34 cellular contexts compared by ENCODE assay signal in genomic region chr10:110967009-110967630, GRCh38. TPM values are rescaled to one million over a fixed set of nuclear protein-coding genes. Genes with fewer than 3 reads are reported as not detected.
DNase-seq lines count a peak whose midpoint lies in the region; ATAC-seq and TF ChIP-seq lines count a peak whose summit lies in the region.
"Had no signal": no experiment of that assay in that cellular context is flagged by ENCODE, and none has a peak within 500 bp of the region (broad histone marks: within the 10 kb centered on the region; RNA-seq: fewer than 3 reads in every experiment).

No MANE protein-coding gene starts in this region.

- no peaks in the 10 kb centered on the region for H3K9me2 ChIP-seq in GM23248 (ENCODE audit: insufficient read depth)

- H3K4me1 ChIP-seq in GM23248 (ENCODE audit: insufficient read depth) (peaks cover 25% of the 10 kb centered on the region), OCI-LY3 (ENCODE audit: low read length) (peaks cover 41% of the 10 kb centered on the region), testis (peaks cover 5% of the 10 kb centered on the region), left lung (peaks cover 0 to 16% of the 10 kb centered on the region in 2 donors)

- no peak overlapping the region for H3K4me3 ChIP-seq in GM23248
- peak overlapping the region; percentile 28; the same call in 1 of the 2 replicates for H3K4me3 ChIP-seq in OCI-LY3 (ENCODE audit: low read length)
- no peak overlapping the region for H3K4me3 ChIP-seq in testis
- no peak overlapping the region for H3K4me3 ChIP-seq in left lung
- H3K4me3 ChIP-seq: heart right ventricle, lower lobe of right lung, Peyer's patch, psoas muscle had no signal

- H3K27ac ChIP-seq in GM23248: no peak overlapping the region
- peak overlapping the region; percentile 71 for H3K27ac ChIP-seq in OCI-LY3 (ENCODE audit: low read length)
- no peak overlapping the region for H3K27ac ChIP-seq in testis
- H3K27ac ChIP-seq in left lung: no peak overlapping the region
- H3K27ac ChIP-seq: heart right ventricle, KMS-11, lower lobe of right lung, Peyer's patch, psoas muscle had no signal

- ATAC-seq in GM18907 (IDR thresholded peaks at IDR 0.05; ENCODE audit: unreplicated experiment) (peak; percentile 36), naive B cell (ENCODE audit: low read depth in 2 of 2) (peak; percentile 58 to 68), HG03280 (IDR thresholded peaks at IDR 0.05; ENCODE audit: unreplicated experiment) (no peak), left lung (no peak)
- ATAC-seq: heart right ventricle, lower lobe of right lung, natural killer cell, psoas muscle, sciatic nerve, T-helper 17 cell had no signal

- H4K20me1 ChIP-seq in GM23248 (ENCODE audit: insufficient read depth) (peaks cover 24% of the 10 kb centered on the region), OCI-LY3 (ENCODE audit: insufficient read depth, low read length) (peaks cover 14% of the 10 kb centered on the region; the same call in 1 of the 2 replicates)

- H3K4me2 ChIP-seq in GM23248 (ENCODE audit: unreplicated experiment): no peak overlapping the region
- H3K4me2 ChIP-seq in OCI-LY3 (ENCODE audit: low read length): peak overlapping the region; percentile 57
- H3K4me2 ChIP-seq: KMS-11 had no signal

- DNase-seq in GM23248 (peak; percentile 19), naive B cell (no peak), testis (no peak), left lung (no peak)
- DNase-seq: activated CD4-positive, alpha-beta memory T cell treated with anti-CD3 and anti-CD28 coated beads, Interleukin-2, amount 10 ng/mL, durations not matched to agents 7 days and 5 days; activated CD4-positive, alpha-beta T cell treated with anti-CD3 and anti-CD28 coated beads for 1 hour; activated CD8-positive, alpha-beta memory T cell treated with anti-CD3 and anti-CD28 coated beads, Interleukin-2, amount 50 U/mL, for 4 hours; activated naive CD4-positive, alpha-beta T cell treated with anti-CD3 and anti-CD28 coated beads, Interleukin-2, amount 10 ng/mL, durations not matched to agents 7 days and 5 days; amniotic stem cell; C1 segment of cervical spinal cord; endodermal cell; heart right ventricle; lower lobe of right lung; MM.1S; natural killer cell; NCI-H1436; NCI-H2081 treated with DMSO at 0.1 percent for 48 hours; NCI-H345; NCI-H69; Peyer's patch; psoas muscle; SHP77; stimulated activated CD4-positive, alpha-beta T cell treated with anti-CD3 and anti-CD28 coated beads, Interleukin-12 subunit alpha, Interleukin-12 subunit beta, amount 100 ng/mL, for 4 hours; stimulated activated CD4-positive, alpha-beta T cell treated with anti-CD3 and anti-CD28 coated beads, Interleukin-4, amount 100 ng/mL, for 24 hours; substantia nigra; T-helper 17 cell had no signal

- H3K36me3 Mint-ChIP-seq in naive B cell: peaks cover 7 to 17% of the 10 kb centered on the region in 2 donors

- H3K27ac Mint-ChIP-seq in naive B cell: peak overlapping the region in 3 of 6 donors; percentile 11 to 25 (median 14)
- H3K27ac Mint-ChIP-seq: activated CD4-positive, alpha-beta memory T cell treated with anti-CD3 and anti-CD28 coated beads, Interleukin-2, amount 10 ng/mL, durations not matched to agents 7 days and 5 days; activated naive CD4-positive, alpha-beta T cell treated with anti-CD3 and anti-CD28 coated beads, Interleukin-2, amount 10 ng/mL, durations not matched to agents 7 days and 5 days; brain; dendritic cell treated with granulocyte-macrophage colony-stimulating factor and Interleukin-4, amounts not matched to agents 40 ng/mL and 50 ng/mL, for 4 days; endodermal cell; natural killer cell; T-helper 17 cell; type B pancreatic cell had no signal

- in situ Hi-C loops in GM23248 (cut with MboI): no loop called here

- no peak overlapping the region for H3K4me3 Mint-ChIP-seq in naive B cell
- H3K4me3 Mint-ChIP-seq: activated CD4-positive, alpha-beta memory T cell treated with anti-CD3 and anti-CD28 coated beads, Interleukin-2, amount 10 ng/mL, durations not matched to agents 7 days and 5 days; activated naive CD4-positive, alpha-beta T cell treated with anti-CD3 and anti-CD28 coated beads, Interleukin-2, amount 10 ng/mL, durations not matched to agents 7 days and 5 days; brain; dendritic cell treated with granulocyte-macrophage colony-stimulating factor and Interleukin-4, amounts not matched to agents 40 ng/mL and 50 ng/mL, for 4 days; endodermal cell; natural killer cell; T-helper 17 cell; type B pancreatic cell had no signal

- H3K27me3 Mint-ChIP-seq in naive B cell: no peaks in the 10 kb centered on the region
- H3K27me3 Mint-ChIP-seq: activated CD4-positive, alpha-beta memory T cell treated with anti-CD3 and anti-CD28 coated beads, Interleukin-2, amount 10 ng/mL, durations not matched to agents 7 days and 5 days; activated naive CD4-positive, alpha-beta T cell treated with anti-CD3 and anti-CD28 coated beads, Interleukin-2, amount 10 ng/mL, durations not matched to agents 7 days and 5 days; brain; dendritic cell treated with granulocyte-macrophage colony-stimulating factor and Interleukin-4, amounts not matched to agents 40 ng/mL and 50 ng/mL, for 4 days; T-helper 17 cell; type B pancreatic cell had no signal

- H3F3A ChIP-seq in GM23248 (ENCODE audit: insufficient read depth): 0 out of 2 replicates have a peak, but pooled peaks cover 3% of the 10 kb centered on the region

- H3K4me1 Mint-ChIP-seq in naive B cell: peaks cover 48 to 60% (median 58%) of the 10 kb centered on the region in 3 donors

- H3K79me2 ChIP-seq in GM23248 (ENCODE audit: insufficient read depth) (peaks cover 100% of the 10 kb centered on the region), OCI-LY3 (ENCODE audit: low read length) (peaks cover 86% of the 10 kb centered on the region)

- no peak overlapping the region for H2AFZ ChIP-seq in GM23248
- H2AFZ ChIP-seq in OCI-LY3 (ENCODE audit: low read depth, low read length): no peak overlapping the region

- H3K9me3 Mint-ChIP-seq in naive B cell: no peaks in the 10 kb centered on the region
- H3K9me3 Mint-ChIP-seq: activated CD4-positive, alpha-beta memory T cell treated with anti-CD3 and anti-CD28 coated beads, Interleukin-2, amount 10 ng/mL, durations not matched to agents 7 days and 5 days; activated naive CD4-positive, alpha-beta T cell treated with anti-CD3 and anti-CD28 coated beads, Interleukin-2, amount 10 ng/mL, durations not matched to agents 7 days and 5 days; dendritic cell treated with granulocyte-macrophage colony-stimulating factor and Interleukin-4, amounts not matched to agents 40 ng/mL and 50 ng/mL, for 4 days; endodermal cell; natural killer cell; type B pancreatic cell had no signal

- TF ChIP-seq CTCF in OCI-LY3 (IDR thresholded peaks at IDR 0.05; ENCODE audit: low read depth, low read length) (no peak), testis (IDR thresholded peaks at IDR 0.05) (no peak), left lung (IDR thresholded peaks at IDR 0.05) (no peak)

- H3K36me3 ChIP-seq in GM23248 (ENCODE audit: low read depth): no peaks in the 10 kb centered on the region; the same call in 1 of the 2 replicates
- H3K36me3 ChIP-seq in OCI-LY3 (replicated peaks; ENCODE audit: low read depth, low read length): peaks cover 8% of the 10 kb centered on the region
- H3K36me3 ChIP-seq in testis (ENCODE audit: low read depth, missing control alignments): no peaks in the 10 kb centered on the region
- no peaks in the 10 kb centered on the region for H3K36me3 ChIP-seq in left lung
- H3K36me3 ChIP-seq: lower lobe of right lung, Peyer's patch had no signal

- H3K9ac ChIP-seq in GM23248: no peak overlapping the region
- no peak overlapping the region; the same call in 1 of the 2 replicates for H3K9ac ChIP-seq in OCI-LY3 (ENCODE audit: low read length)
- H3K9ac ChIP-seq: KMS-11 had no signal

- WGBS in GM23248 (ENCODE audit: low coverage in 1 of 2, low lambda C conversion rate in 2 of 2, missing lambda C conversion rate in 2 of 2), 2 experiments: 57% methylated on average over 3 of the region's 3 CpGs
- 83 to 87% methylated on average over 3 of the region's 3 CpGs for WGBS in testis, 2 donors

- H3K27me3 ChIP-seq in GM23248 (replicated peaks; ENCODE audit: insufficient read depth): no peaks in the 10 kb centered on the region
- no peaks in the 10 kb centered on the region for H3K27me3 ChIP-seq in OCI-LY3 (ENCODE audit: low read depth, low read length)
- no peaks in the 10 kb centered on the region for H3K27me3 ChIP-seq in testis
- no peaks in the 10 kb centered on the region for H3K27me3 ChIP-seq in left lung
- H3K27me3 ChIP-seq: heart right ventricle, Peyer's patch had no signal

- intact Hi-C loops in testis (cut with DNase I; ENCODE audit: low total_unique reads) (no loop called here), left lung (cut with DNase I) (no loop called here)

- no peak for TF ChIP-seq POLR2A in testis (IDR thresholded peaks at IDR 0.05)

- H3K9me3 ChIP-seq in GM23248 (ENCODE audit: low read depth): no peaks in the 10 kb centered on the region
- no peaks in the 10 kb centered on the region for H3K9me3 ChIP-seq in OCI-LY3 (ENCODE audit: insufficient read depth, low read length)
- H3K9me3 ChIP-seq in testis: no peaks in the 10 kb centered on the region
- no peaks in the 10 kb centered on the region for H3K9me3 ChIP-seq in left lung
- H3K9me3 ChIP-seq: heart right ventricle, lower lobe of right lung, Peyer's patch, psoas muscle had no signal

RNA-seq across cellular contexts. Expression of gene SHOC2, which starts 47.7 kb away (rescaled TPM):
- total RNA-seq in GM23248 (2014; rRNA removed; shearing (Covaris generic)): 64.6 and 65.3 TPM in 2 replicates
- 67.7 and 68.0 TPM in 2 replicates for polyA plus RNA-seq in GM23248 (2016; fragmentation: Nextera tagmentation; extraction: Ambion mirVana)
- polyA plus RNA-seq in naive B cell (ENCODE audit: low read depth in 6 of 6): 100 to 1,000 TPM in 5 of 6 donors, 10 to 100 TPM in 1; 92.5 to 139 (median 123) TPM
- total RNA-seq in testis: 100 to 1,000 TPM in 1 of 2 donors, 10 to 100 TPM in 1; 91.1 to 104 TPM
- polyA plus RNA-seq in testis (ENCODE audit: insufficient read depth, low read depth, low replicate concordance): 61.5 TPM
- total RNA-seq in left lung: 10 to 100 TPM; 52.6 to 61.6 TPM

RNA-seq across cellular contexts. Expression of gene BBIP1, which starts 48.1 kb away (rescaled TPM):
- 17.3 and 29.8 TPM in 2 replicates for total RNA-seq in GM23248 (2014; rRNA removed; shearing (Covaris generic))
- polyA plus RNA-seq in GM23248 (2016; fragmentation: Nextera tagmentation; extraction: Ambion mirVana): 43.7 and 44.4 TPM in 2 replicates
- polyA plus RNA-seq in naive B cell (ENCODE audit: low read depth in 6 of 6): 10 to 100 TPM; 10.6 to 22.4 (median 18.2) TPM
- total RNA-seq in testis: 10 to 100 TPM; 41.8 to 57.7 TPM
- 202 TPM for polyA plus RNA-seq in testis (ENCODE audit: insufficient read depth, low read depth, low replicate concordance)
- total RNA-seq in left lung: 10 to 100 TPM; 22.6 to 30.4 TPM

Comparison
In these comparisons a context has a peak if more than half of its experiments do, and no peak if none do; other contexts are left out.
1. ATAC-seq: peak in GM18907 (single experiment) and naive B cell (2 of 2); none in HG03280 (single experiment) and left lung (single experiment).